Comparison of ENCODE assay signal across 8 cellular contexts in genomic region chr19:10503002-10503789, GRCh38. TPM values are rescaled to one million over a fixed set of nuclear protein-coding genes. Genes with fewer than 3 reads are reported as not detected.
A peak's percentile ranks its signal among the peaks of the same experiment; 100 is the strongest.
DNase-seq lines count a peak whose midpoint lies in the region; ATAC-seq and TF ChIP-seq lines count a peak whose summit lies in the region.

Gene KEAP1 (minus strand): TSS chr19:10503356. CDS start chr19:10500033, 3,323 bp downstream.

- H3K4me1 Mint-ChIP-seq in activated naive CD8-positive, alpha-beta T cell treated with anti-CD3 and anti-CD28 coated beads for 36 hours: peaks cover 26% of the 10 kb centered on the region

- H3K27ac ChIP-seq in cardiac muscle cell (peak within 1 kb of the TSS; percentile 85), parathyroid adenoma (peak within 1 kb of the TSS; percentile 94)

- peak within 1 kb of the TSS; percentile 100 for H2AFZ ChIP-seq in parathyroid adenoma

- peak within 1 kb of the TSS; percentile 88 for H3K9ac ChIP-seq in parathyroid adenoma

- H3K4me1 ChIP-seq in cardiac muscle cell (ENCODE audit: low read depth) (no peaks in the 10 kb centered on the region), parathyroid adenoma (peaks cover 4% of the 10 kb centered on the region)

- TF ChIP-seq CTCF in cardiac muscle cell (IDR thresholded peaks at IDR 0.05; ENCODE audit: low read depth, low read length) (no peak), parathyroid adenoma (IDR thresholded peaks at IDR 0.05) (no peak)

- H3K36me3 Mint-ChIP-seq in activated naive CD8-positive, alpha-beta T cell treated with anti-CD3 and anti-CD28 coated beads for 36 hours: peaks cover 18% of the 10 kb centered on the region

- no peaks in the 10 kb centered on the region for H3K9me3 ChIP-seq in cardiac muscle cell (ENCODE audit: low read depth)
- no peaks in the 10 kb centered on the region for H3K9me3 ChIP-seq in parathyroid adenoma (ENCODE audit: control insufficient read depth, low read length)

- peak within 1 kb of the TSS; percentile 66 for H3K4me2 ChIP-seq in parathyroid adenoma (ENCODE audit: low read length)

- H3K36me3 ChIP-seq in cardiac muscle cell: peaks cover 2% of the 10 kb centered on the region
- H3K36me3 ChIP-seq in parathyroid adenoma (ENCODE audit: control insufficient read depth, insufficient read depth, low read length): no peaks in the 10 kb centered on the region

- peak within 1 kb of the TSS; percentile 85 for H3K4me3 ChIP-seq in cardiac muscle cell
- H3K4me3 ChIP-seq in parathyroid adenoma (ENCODE audit: low read depth, low read length): peak within 1 kb of the TSS; percentile 68

- ATAC-seq in HG02840 (IDR thresholded peaks at IDR 0.05; ENCODE audit: low FRiP score, unreplicated experiment) (peak; percentile 41), GM18907 (IDR thresholded peaks at IDR 0.05; ENCODE audit: unreplicated experiment) (no peak)

- H3K27ac Mint-ChIP-seq in activated naive CD8-positive, alpha-beta T cell treated with anti-CD3 and anti-CD28 coated beads for 36 hours: peak within 1 kb of the TSS; percentile 93

- H3K79me2 ChIP-seq in parathyroid adenoma: peaks cover 24% of the 10 kb centered on the region

- peak; percentile 83 for DNase-seq in NCI-H146 (lab: John Stamatoyannopoulos, UW)
- no peak for DNase-seq in NCI-H146 treated with DMSO at 0.1 percent for 48 hours (lab: John Stamatoyannopoulos, UW; ENCODE audit: unreplicated experiment)
- DNase-seq in NCI-H460 (ENCODE audit: extremely low read depth, low read depth): no peak
- peak; percentile 59 for DNase-seq in activated naive CD8-positive, alpha-beta T cell treated with anti-CD3 and anti-CD28 coated beads for 36 hours
- DNase-seq in cardiac muscle cell (ENCODE audit: low read depth in 1 of 2, low spot score in 1 of 2): peak in 1 of 2 donors; percentile 38

- H3K9me3 Mint-ChIP-seq in activated naive CD8-positive, alpha-beta T cell treated with anti-CD3 and anti-CD28 coated beads for 36 hours: no peaks in the 10 kb centered on the region

- H3K27me3 ChIP-seq in cardiac muscle cell (no peaks in the 10 kb centered on the region), parathyroid adenoma (ENCODE audit: control insufficient read depth, insufficient read depth, low read length) (no peaks in the 10 kb centered on the region)

- H3K27me3 Mint-ChIP-seq in activated naive CD8-positive, alpha-beta T cell treated with anti-CD3 and anti-CD28 coated beads for 36 hours: no peaks in the 10 kb centered on the region

- H3K4me3 Mint-ChIP-seq in activated naive CD8-positive, alpha-beta T cell treated with anti-CD3 and anti-CD28 coated beads for 36 hours: peak within 1 kb of the TSS; percentile 88

RNA-seq across cellular contexts. Expression of gene KEAP1, which starts in this region (rescaled TPM):
- total RNA-seq in NCI-H460 (2014; rRNA removed; shearing (Covaris generic)): 65.7 and 70.5 TPM in 2 replicates
- polyA plus RNA-seq in NCI-H460 (2014; cell fraction: nucleus; rRNA removed): 73.4 and 73.9 TPM in 2 replicates
- total RNA-seq in activated naive CD8-positive, alpha-beta T cell treated with anti-CD3 and anti-CD28 coated beads for 36 hours: 10 to 100 TPM; 69.3 to 72.2 TPM
- total RNA-seq in cardiac muscle cell: 70.5 and 73.6 TPM in 2 replicates
- 85.5 and 92.5 TPM in 2 replicates for polyA plus RNA-seq in cardiac muscle cell

Comparison
In these comparisons a context has a peak if more than half of its experiments do, and no peak if none do; other contexts are left out.
1. DNase-seq: peak in NCI-H146 (single experiment) and activated naive CD8-positive, alpha-beta T cell treated with anti-CD3 and anti-CD28 coated beads for 36 hours (single experiment); none in NCI-H146 treated with DMSO at 0.1 percent for 48 hours (single experiment) and NCI-H460 (single experiment).